Comparison of ENCODE assay signal across 8 cellular contexts in genomic region chr1:33055210-33055991, GRCh38.
DNase-seq lines count a peak whose midpoint lies in the region.

No MANE protein-coding gene starts in this region.

- DNase-seq in NCI-H2081 (lab: John Stamatoyannopoulos, UW): peak; percentile 40 to 62
- DNase-seq in NCI-H2081 treated with DMSO at 0.1 percent for 48 hours (lab: John Stamatoyannopoulos, UW): no peak
- DNase-seq in NCI-H1092 (lab: John Stamatoyannopoulos, UW): peak; percentile 69
- peak; percentile 66 to 88 for DNase-seq in SW 1271 (lab: John Stamatoyannopoulos, UW)
- DNase-seq in central memory CD4-positive, alpha-beta T cell: peak; percentile 21
- peak; percentile 94 for DNase-seq in iris pigment epithelial cell (ENCODE audit: low read depth)
- DNase-seq in smooth muscle cell of the brain vasculature (ENCODE audit: low read depth, low spot score): peak; percentile 57
- no peak for DNase-seq in NCI-H128 (lab: John Stamatoyannopoulos, UW; ENCODE audit: unreplicated experiment)

Comparison
In these comparisons a context has a peak if more than half of its experiments do, and no peak if none do; other contexts are left out.
1. DNase-seq: peak in NCI-H2081 (2 of 2), NCI-H1092 (single experiment), SW 1271 (2 of 2), central memory CD4-positive, alpha-beta T cell (single experiment), iris pigment epithelial cell (single experiment) and smooth muscle cell of the brain vasculature (single experiment); none in NCI-H2081 treated with DMSO at 0.1 percent for 48 hours (single experiment) and NCI-H128 (single experiment).